In genomic region chr6:7341989-7342742, GRCh38 we compare ENCODE assay signal across 12 cellular contexts. TPM values are rescaled to one million over a fixed set of nuclear protein-coding genes. Genes with fewer than 3 reads are reported as not detected.
DNase-seq lines count a peak whose midpoint lies in the region; ATAC-seq and TF ChIP-seq lines count a peak whose summit lies in the region.
"Had no signal": no experiment of that assay in that cellular context is flagged by ENCODE, and none has a peak within 500 bp of the region (broad histone marks: within the 10 kb centered on the region; RNA-seq: fewer than 3 reads in every experiment).

No MANE protein-coding gene starts in this region.

- peaks cover 3% of the 10 kb centered on the region for H3K4me1 ChIP-seq in mammary epithelial cell (ENCODE audit: insufficient read depth, low read length)

- H3K4me2 ChIP-seq in mammary epithelial cell (ENCODE audit: insufficient read depth, low read depth, low read length), result no peak overlapping the region

- H3K27me3 Mint-ChIP-seq in MCF 10A (ENCODE audit: insufficient read depth, unreplicated experiment), result no peaks in the 10 kb centered on the region
- H3K27me3 Mint-ChIP-seq in T-helper 17 cell, result peaks cover 25% of the 10 kb centered on the region

- no peaks in the 10 kb centered on the region for H3K36me3 ChIP-seq in mammary epithelial cell (ENCODE audit: insufficient read depth, low read length)
- H3K36me3 ChIP-seq: thoracic aorta had no signal

- no peaks in the 10 kb centered on the region for H3K27me3 ChIP-seq in mammary epithelial cell (ENCODE audit: insufficient read depth, low read length)

- no peak overlapping the region for H3K4me3 ChIP-seq in mammary epithelial cell (replicated peaks in 1 of 3; ENCODE audit: insufficient read depth in 1 of 3, low read depth in 2 of 3, low read length in 3 of 3)
- H3K4me3 ChIP-seq: thoracic aorta had no signal

- H3K36me3 Mint-ChIP-seq in MCF 10A (ENCODE audit: insufficient read depth, unreplicated experiment) (peaks cover 5% of the 10 kb centered on the region), T-helper 17 cell (ENCODE audit: low read depth) (no peaks in the 10 kb centered on the region)
- H3K36me3 Mint-ChIP-seq in stimulated activated effector memory CD8-positive, alpha-beta T cell treated with anti-CD3 and anti-CD28 coated beads, Interleukin-12 subunit alpha, Interleukin-12 subunit beta, amount 100 ng/mL, for 72 hours, result no peaks in the 10 kb centered on the region

- no peak overlapping the region for H3K27ac ChIP-seq in mammary epithelial cell (ENCODE audit: insufficient read depth, low read depth, low read length)
- H3K27ac ChIP-seq: thoracic aorta had no signal

- H3K4me1 Mint-ChIP-seq in MCF 10A (ENCODE audit: insufficient read depth, unreplicated experiment), result peaks cover 7% of the 10 kb centered on the region
- no peaks in the 10 kb centered on the region for H3K4me1 Mint-ChIP-seq in stimulated activated effector memory CD8-positive, alpha-beta T cell treated with anti-CD3 and anti-CD28 coated beads, Interleukin-12 subunit alpha, Interleukin-12 subunit beta, amount 100 ng/mL, for 72 hours
- no peaks in the 10 kb centered on the region for H3K4me1 Mint-ChIP-seq in T-helper 17 cell
- H3K4me1 Mint-ChIP-seq: B cell had no signal

- H3K4me3 Mint-ChIP-seq in MCF 10A (ENCODE audit: unreplicated experiment) (no peak overlapping the region), T-helper 17 cell (no peak overlapping the region)
- H3K4me3 Mint-ChIP-seq in stimulated activated effector memory CD8-positive, alpha-beta T cell treated with anti-CD3 and anti-CD28 coated beads, Interleukin-12 subunit alpha, Interleukin-12 subunit beta, amount 100 ng/mL, for 72 hours, result no peak overlapping the region
- H3K4me3 Mint-ChIP-seq: B cell had no signal

- no peak overlapping the region for H2AFZ ChIP-seq in mammary epithelial cell (ENCODE audit: low read depth, low read length)

- BruUV-seq in MCF 10A (replicated peaks; lab: Mats Ljungman, UMichigan) (no TSS peak), mammary epithelial cell (replicated peaks; lab: Mats Ljungman, UMichigan) (no TSS peak)

- CTCF ChIA-PET in MCF 10A (lab: Yijun Ruan, JAX), result interaction anchor here (0.7 kb wide), 1 partner anchor 28 kb away, joined by 3 read pairs; no protein-coding TSS in a partner anchor
- CTCF ChIA-PET in mammary epithelial cell (lab: Charles Lee; ENCODE audit: low non-redundant PET), result no interaction called here

- 98% methylated on average over 8 of the region's 9 CpGs for WGBS in mammary epithelial cell (ENCODE audit: low coverage, missing lambda C conversion rate)

- in situ Hi-C loops in mammary epithelial cell (cut with MboI; ENCODE audit: low sequenced_read_pairs in 2 of 2), result no loop called here

- peak; percentile 85 for ATAC-seq in HG03460 (IDR thresholded peaks at IDR 0.05; ENCODE audit: unreplicated experiment)
- ATAC-seq in SK-N-SH treated with all-trans-retinoic acid at 6 μM for 48 hours, result peak; percentile 55; the same call in 2 of the 3 replicates
- ATAC-seq in stimulated activated effector memory CD8-positive, alpha-beta T cell treated with anti-CD3 and anti-CD28 coated beads, Interleukin-12 subunit alpha, Interleukin-12 subunit beta, amount 100 ng/mL, for 72 hours, result peak; percentile 66
- ATAC-seq in GM18519 (IDR thresholded peaks at IDR 0.05; ENCODE audit: low FRiP score, unreplicated experiment), result no peak
- no peak for ATAC-seq in T-helper 17 cell

- no peak overlapping the region for H3K9ac ChIP-seq in mammary epithelial cell (ENCODE audit: insufficient read depth, low read length)

- no peaks in the 10 kb centered on the region for H3K9me3 Mint-ChIP-seq in MCF 10A (ENCODE audit: unreplicated experiment)
- no peaks in the 10 kb centered on the region for H3K9me3 Mint-ChIP-seq in stimulated activated effector memory CD8-positive, alpha-beta T cell treated with anti-CD3 and anti-CD28 coated beads, Interleukin-12 subunit alpha, Interleukin-12 subunit beta, amount 100 ng/mL, for 72 hours

- no peak for TF ChIP-seq CTCF in MCF 10A (IDR thresholded peaks at IDR 0.05; ENCODE audit: unreplicated experiment)
- no peak for TF ChIP-seq CTCF in mammary epithelial cell (conservative IDR thresholded peaks at IDR 0.05 in 1 of 2, IDR thresholded peaks at IDR 0.05 in 1 of 2; ENCODE audit: extremely low read depth in 1 of 2, insufficient read depth in 1 of 2, low read depth in 1 of 2, low read length in 2 of 2)

- H3K79me2 ChIP-seq in mammary epithelial cell (ENCODE audit: insufficient read depth, low read length), result no peaks in the 10 kb centered on the region

- intact Hi-C loops in MCF 10A (cut with micrococcal nuclease), result no loop called here
- intact Hi-C loops in mammary epithelial cell (cut with micrococcal nuclease), result no loop called here
- intact Hi-C loops in posterior cingulate gyrus (cut with DNase I), result no loop called here

- H4K20me1 ChIP-seq in mammary epithelial cell (ENCODE audit: insufficient read depth, low read length), result no peaks in the 10 kb centered on the region

- DNase-seq in MCF 10A (ENCODE audit: unreplicated experiment) (peak; percentile 23), mammary epithelial cell (no peak), posterior cingulate gyrus (no peak), T-helper 17 cell (no peak)
- no peak for DNase-seq in stimulated activated effector memory CD8-positive, alpha-beta T cell treated with anti-CD3 and anti-CD28 coated beads, Interleukin-12 subunit alpha, Interleukin-12 subunit beta, amount 100 ng/mL, for 72 hours (ENCODE audit: low spot score in 2 of 2)
- DNase-seq: activated effector memory CD4-positive, alpha-beta T cell treated with Interleukin-2 at 50 U/mL for 16 hours; IMR-90 had no signal

- H3K27ac Mint-ChIP-seq in MCF 10A (ENCODE audit: low read depth, unreplicated experiment), result peak overlapping the region; percentile 82
- no peak overlapping the region for H3K27ac Mint-ChIP-seq in stimulated activated effector memory CD8-positive, alpha-beta T cell treated with anti-CD3 and anti-CD28 coated beads, Interleukin-12 subunit alpha, Interleukin-12 subunit beta, amount 100 ng/mL, for 72 hours
- H3K27ac Mint-ChIP-seq in T-helper 17 cell, result no peak overlapping the region
- H3K27ac Mint-ChIP-seq: B cell had no signal

- H3K9me3 ChIP-seq in mammary epithelial cell (replicated peaks; ENCODE audit: insufficient read depth, low read length) (no peaks in the 10 kb centered on the region), T-helper 17 cell (ENCODE audit: control insufficient read depth, low read length, poor library complexity, severe bottlenecking) (no peaks in the 10 kb centered on the region)
- H3K9me3 ChIP-seq: thoracic aorta had no signal

- dilution Hi-C loops in mammary epithelial cell (cut with HindIII; ENCODE audit: low sequenced_read_pairs), result no loop called here

- POLR2A ChIA-PET in MCF 10A (lab: Yijun Ruan, JAX), result interaction anchor here (0.7 kb wide), 1 partner anchor 15 kb away, joined by 3 read pairs; no protein-coding TSS in a partner anchor

TF ChIP-seq in SK-N-SH treated with all-trans-retinoic acid at 6 μM for 48 hours, 23 proteins besides CTCF, POLR2A, EP300 and RAD21:
- TF ChIP-seq POU6F1 (CRISPR knock-in tag; IDR thresholded peaks at IDR 0.05; ENCODE audit: borderline replicate concordance, low read depth), result no peak
- TF ChIP-seq TCF4 (CRISPR knock-in tag; IDR thresholded peaks at IDR 0.05; ENCODE audit: borderline replicate concordance), result peak; percentile 53; the same call in 1 of the 2 replicates

RNA-seq across cellular contexts. Expression of gene SSR1, which starts 29.2 kb away (rescaled TPM):
- total RNA-seq in MCF 10A (2022) (318 and 396 TPM in 2 replicates), mammary epithelial cell (100 to 1,000 TPM in 1 of 2 donors, 10 to 100 TPM in 1; 93.5 to 179 TPM), T-helper 17 cell (10 to 100 TPM; 80.4 to 96.1 TPM)
- polyA plus RNA-seq in mammary epithelial cell, result 124 TPM
- polyA minus RNA-seq in mammary epithelial cell, result 193 TPM

RNA-seq across cellular contexts. Expression of gene CAGE1, which starts 47.4 kb away (rescaled TPM):
- total RNA-seq in MCF 10A (2022) (0.33 and 0.47 TPM in 2 replicates), mammary epithelial cell (under 1 TPM; under 0.01 to 0.14 TPM), T-helper 17 cell (under 1 TPM; 0.57 to 0.60 TPM)
- 0.01 TPM for polyA plus RNA-seq in mammary epithelial cell
- not detected for polyA minus RNA-seq in mammary epithelial cell
- total RNA-seq: IMR-90, thoracic aorta had no signal
- polyA plus RNA-seq: IMR-90 had no signal

RNA-seq across cellular contexts. Expression of gene RIOK1, which starts 47.4 kb away (rescaled TPM):
- 34.2 and 40.9 TPM in 2 replicates for total RNA-seq in MCF 10A (2022)
- 10 to 100 TPM; 13.0 to 20.3 TPM for total RNA-seq in mammary epithelial cell
- polyA plus RNA-seq in mammary epithelial cell, result 10.1 TPM
- 22.9 TPM for polyA minus RNA-seq in mammary epithelial cell
- 10 to 100 TPM; 45.1 to 55.6 TPM for total RNA-seq in T-helper 17 cell

Comparison
In these comparisons a context has a peak if more than half of its experiments do, and no peak if none do; other contexts are left out.
1. ATAC-seq: peak in HG03460 (single experiment), SK-N-SH treated with all-trans-retinoic acid at 6 μM for 48 hours (single experiment) and stimulated activated effector memory CD8-positive, alpha-beta T cell treated with anti-CD3 and anti-CD28 coated beads, Interleukin-12 subunit alpha, Interleukin-12 subunit beta, amount 100 ng/mL, for 72 hours (single experiment); none in GM18519 (single experiment) and T-helper 17 cell (single experiment).